8 cellular contexts compared by ENCODE assay signal in genomic region chr15:60590935-60591490, GRCh38.
DNase-seq lines count a peak whose midpoint lies in the region; ATAC-seq and TF ChIP-seq lines count a peak whose summit lies in the region.

No MANE protein-coding gene starts in this region.

- H3K9me3 Mint-ChIP-seq in activated naive CD4-positive, alpha-beta T cell treated with anti-CD3 and anti-CD28 coated beads for 36 hours, result no peaks in the 10 kb centered on the region

- 4 to 5% (median 4%) methylated on average over 40 to 41 of the region's 41 CpGs for WGBS in ovary, 3 donors

- H3K27me3 ChIP-seq in NT2/D1 (ENCODE audit: insufficient read depth, insufficient read length) (peaks cover 47% of the 10 kb centered on the region), cardiac muscle cell (peaks cover 37% of the 10 kb centered on the region), ovary (no peaks in the 10 kb centered on the region)

- peaks cover 6% of the 10 kb centered on the region for H3K36me3 Mint-ChIP-seq in activated naive CD4-positive, alpha-beta T cell treated with anti-CD3 and anti-CD28 coated beads for 36 hours (ENCODE audit: low read depth)

- peak overlapping the region; percentile 79 for H3K9ac ChIP-seq in NT2/D1 (ENCODE audit: insufficient read length, low read depth)

- peak overlapping the region; percentile 74 for H3K4me3 Mint-ChIP-seq in activated naive CD4-positive, alpha-beta T cell treated with anti-CD3 and anti-CD28 coated beads for 36 hours

- H3K9me3 ChIP-seq in NT2/D1 (ENCODE audit: insufficient read depth, low read length) (no peaks in the 10 kb centered on the region), cardiac muscle cell (ENCODE audit: low read depth) (no peaks in the 10 kb centered on the region), ovary (no peaks in the 10 kb centered on the region)

- peaks cover 42% of the 10 kb centered on the region for H3K4me1 Mint-ChIP-seq in activated naive CD4-positive, alpha-beta T cell treated with anti-CD3 and anti-CD28 coated beads for 36 hours (ENCODE audit: low read depth)

- no peaks in the 10 kb centered on the region for H3K36me3 ChIP-seq in NT2/D1 (ENCODE audit: insufficient read depth, insufficient read length, low read length)
- no peaks in the 10 kb centered on the region for H3K36me3 ChIP-seq in cardiac muscle cell
- no peaks in the 10 kb centered on the region for H3K36me3 ChIP-seq in ovary

- H3K4me3 ChIP-seq in NT2/D1 (ENCODE audit: insufficient read length, low read depth) (peak overlapping the region; percentile 73), cardiac muscle cell (peak overlapping the region; percentile 52), ovary (peak overlapping the region; percentile 68)

- intact Hi-C loops in activated naive CD4-positive, alpha-beta T cell treated with anti-CD3 and anti-CD28 coated beads for 36 hours (cut with micrococcal nuclease), result no loop called here
- intact Hi-C loops in ovary (cut with DNase I), result loop anchor here (2.0 to 10.0 kb wide), 5 partner anchors 124 to 461 kb away; no protein-coding TSS in a partner anchor

- CTCF ChIA-PET in activated naive CD4-positive, alpha-beta T cell treated with anti-CD3 and anti-CD28 coated beads for 36 hours (lab: Charles Lee), result interaction anchor here (0.7 to 2.3 kb wide), 6 partner anchors 12 to 326 kb away, joined by 3 to 13 read pairs (median 3); no protein-coding TSS in a partner anchor

- peak overlapping the region; percentile 77 for H3K27ac Mint-ChIP-seq in activated naive CD4-positive, alpha-beta T cell treated with anti-CD3 and anti-CD28 coated beads for 36 hours

- ATAC-seq in GM21360 (IDR thresholded peaks at IDR 0.05; ENCODE audit: unreplicated experiment) (peak; percentile 11), HG03139 (IDR thresholded peaks at IDR 0.05; ENCODE audit: unreplicated experiment) (no peak), HG03439 (IDR thresholded peaks at IDR 0.05; ENCODE audit: unreplicated experiment) (no peak), GM18511 (IDR thresholded peaks at IDR 0.05; ENCODE audit: unreplicated experiment) (no peak)

- no peak for DNase-seq in NT2/D1 (ENCODE audit: low read depth, low spot score)
- DNase-seq in activated naive CD4-positive, alpha-beta T cell treated with anti-CD3 and anti-CD28 coated beads for 36 hours, result peak; percentile 62
- DNase-seq in cardiac muscle cell (ENCODE audit: low read depth in 1 of 2, low spot score in 1 of 2), result peak; percentile 43 to 73
- DNase-seq in ovary, result peak; percentile 50 to 75 (median 59)

- H3K27ac ChIP-seq in cardiac muscle cell (peak overlapping the region; percentile 84), ovary (peak overlapping the region; percentile 81 to 94)

- TF ChIP-seq POLR2A in ovary (IDR thresholded peaks at IDR 0.05), result no peak

- no peaks in the 10 kb centered on the region for H3K27me3 Mint-ChIP-seq in activated naive CD4-positive, alpha-beta T cell treated with anti-CD3 and anti-CD28 coated beads for 36 hours (ENCODE audit: low read depth)

- no peaks in the 10 kb centered on the region for H3K4me1 ChIP-seq in NT2/D1 (ENCODE audit: insufficient read depth, insufficient read length)
- H3K4me1 ChIP-seq in cardiac muscle cell (ENCODE audit: low read depth), result no peaks in the 10 kb centered on the region
- no peaks in the 10 kb centered on the region for H3K4me1 ChIP-seq in ovary (ENCODE audit: insufficient read depth)

- TF ChIP-seq EP300 in ovary (IDR thresholded peaks at IDR 0.05), result no peak

- TF ChIP-seq CTCF in cardiac muscle cell (IDR thresholded peaks at IDR 0.05; ENCODE audit: low read depth, low read length) (peak; percentile 7), ovary (IDR thresholded peaks at IDR 0.05) (no peak)
